1 cellular context compared by ENCODE assay signal in the genomic region with DNA sequence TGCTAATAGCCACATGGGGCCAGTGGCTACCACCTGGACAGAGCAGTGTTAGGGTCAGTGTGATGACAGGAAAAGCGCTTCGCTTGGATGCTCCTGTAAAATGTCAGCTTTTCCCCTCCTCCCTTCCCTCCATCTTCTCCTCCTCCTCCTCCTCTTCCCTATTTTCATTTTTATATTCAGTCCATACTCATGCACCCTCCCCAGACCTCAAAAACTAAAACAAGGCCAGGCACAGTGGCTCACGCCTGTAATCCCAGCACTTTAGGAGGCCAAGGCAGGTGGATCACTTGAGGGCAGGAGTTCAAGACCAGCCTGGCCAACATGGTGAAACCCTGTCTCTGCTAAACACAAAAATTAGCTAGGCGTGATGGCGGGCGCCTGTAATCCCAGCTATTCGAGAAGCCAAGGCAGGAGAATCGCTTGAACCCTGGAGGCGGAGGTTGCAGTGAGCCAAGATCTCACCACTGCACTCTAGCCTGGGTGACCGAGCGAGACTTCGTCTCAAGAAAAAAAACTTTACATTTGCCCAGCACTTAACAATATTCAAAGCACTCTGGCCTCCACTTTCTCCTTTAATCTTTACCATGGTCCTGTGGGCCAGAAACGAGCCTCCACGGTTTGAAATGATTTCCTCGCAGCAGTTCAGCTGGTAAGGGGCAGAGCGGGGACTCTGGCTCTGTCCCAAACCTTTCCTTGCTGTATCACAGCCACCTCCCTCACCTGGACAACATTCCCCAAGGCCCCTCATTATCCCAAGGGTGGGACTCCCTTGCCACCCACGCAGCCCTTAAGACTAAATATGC.
A peak's percentile ranks its signal among the peaks of the same experiment; 100 is the strongest.
TF ChIP-seq lines count a peak whose summit lies in the region.

No MANE protein-coding gene starts in this region.

TF ChIP-seq in A549, 52 proteins besides CTCF, POLR2A, EP300 and RAD21:
- 0 out of 2 replicates have a peak, but pooled peaks have one; percentile 18 for TF ChIP-seq HOXB13 (CRISPR knock-in tag; IDR thresholded peaks at IDR 0.05; ENCODE audit: low read depth)
- no peak for TF ChIP-seq CEBPB (IDR thresholded peaks at IDR 0.05)
- TF ChIP-seq ZC3H11A (IDR thresholded peaks at IDR 0.05): 0 out of 2 replicates have a peak, but pooled peaks have one; percentile 0
- TF ChIP-seq TP53 (CRISPR knock-in tag; IDR thresholded peaks at IDR 0.05): no peak
